In genomic region chr3:39322209-39322715, GRCh38 we compare ENCODE assay signal across 10 cellular contexts. TPM values are rescaled to one million over a fixed set of nuclear protein-coding genes. Genes with fewer than 3 reads are reported as not detected.
"Had no signal": no experiment of that assay in that cellular context is flagged by ENCODE, and none has a peak within 500 bp of the region (broad histone marks: within the 10 kb centered on the region; RNA-seq: fewer than 3 reads in every experiment).

No MANE protein-coding gene starts in this region.

RNA-seq across cellular contexts. Expression of gene CCR8, which starts 7.2 kb away (rescaled TPM):
- total RNA-seq: activated B cell treated with CpG ODN at 0.5 μM for 24 hours; activated naive CD4-positive, alpha-beta T cell treated with anti-CD3 and anti-CD28 coated beads for 36 hours; activated naive CD8-positive, alpha-beta T cell treated with anti-CD3 and anti-CD28 coated beads for 36 hours; adrenal gland; aorta; astrocyte; body of pancreas; breast epithelium; cardiac septum; cerebellum had no signal

RNA-seq across cellular contexts. Expression of gene CX3CR1, which starts 42.4 kb away (rescaled TPM):
- total RNA-seq: activated naive CD4-positive, alpha-beta T cell treated with anti-CD3 and anti-CD28 coated beads for 36 hours had no signal
